8 cellular contexts compared by ENCODE assay signal in genomic region chr7:155371884-155372781, GRCh38.
DNase-seq lines count a peak whose midpoint lies in the region; ATAC-seq and TF ChIP-seq lines count a peak whose summit lies in the region.

No MANE protein-coding gene starts in this region.

- H3K9me3 Mint-ChIP-seq in H9 (peaks cover 12 to 29% of the 10 kb centered on the region in 2 experiments), nephron progenitor cell (peaks cover 13% of the 10 kb centered on the region)

- no peak for ATAC-seq in HG03196 (IDR thresholded peaks at IDR 0.05; ENCODE audit: unreplicated experiment)
- ATAC-seq in GM18519 (IDR thresholded peaks at IDR 0.05; ENCODE audit: low FRiP score, unreplicated experiment) = no peak

- no peak overlapping the region for H2BK5ac ChIP-seq in H9 (ENCODE audit: insufficient read length, low read length)
- no peak overlapping the region for H2BK5ac ChIP-seq in mesenchymal stem cell (ENCODE audit: low read depth, low read length, poor library complexity, severe bottlenecking)

- no peak overlapping the region for H2AK5ac ChIP-seq in H9 (ENCODE audit: insufficient read length, low read length)
- H2AK5ac ChIP-seq in mesenchymal stem cell (ENCODE audit: low read length, severe bottlenecking) = no peak overlapping the region

- TF ChIP-seq CTCF in H9 (conservative IDR thresholded peaks at IDR 0.05) (peak; percentile 35), ascending aorta (IDR thresholded peaks at IDR 0.05) (peak in 1 of 3 experiments; percentile 30), nephron progenitor cell (IDR thresholded peaks at IDR 0.05) (peak; percentile 28)

- H3K4me1 ChIP-seq in ES-I3 (ENCODE audit: insufficient read depth, low read length) = peaks cover 4% of the 10 kb centered on the region; the same call in 1 of the 2 replicates
- no peaks in the 10 kb centered on the region for H3K4me1 ChIP-seq in H9 (ENCODE audit: insufficient read depth, low read length)
- peaks cover 10 to 19% of the 10 kb centered on the region in 2 donors for H3K4me1 ChIP-seq in ascending aorta
- H3K4me1 ChIP-seq in mesenchymal stem cell (ENCODE audit: control insufficient read depth, insufficient read depth, low read depth, low read length) = peaks cover 30% of the 10 kb centered on the region

- H3K4me3 Mint-ChIP-seq in H9 (peak overlapping the region in 1 of 2 experiments; percentile 69; a peak in 1 of 5 replicates), nephron progenitor cell (no peak overlapping the region)

- no peaks in the 10 kb centered on the region for H3K23me2 ChIP-seq in H9 (ENCODE audit: insufficient read length, low read depth, low read length, poor library complexity, severe bottlenecking)

- no peaks in the 10 kb centered on the region for H3K79me2 ChIP-seq in H9 (ENCODE audit: insufficient read depth, low read length)

- H4K5ac ChIP-seq in H9 (ENCODE audit: insufficient read length, low read depth, low read length) = no peak overlapping the region

- H3K27ac Mint-ChIP-seq in H9 (no peak overlapping the region), nephron progenitor cell (no peak overlapping the region)

- H3K4me2 ChIP-seq in H9 (ENCODE audit: insufficient read depth, insufficient read length, low read length) (peak overlapping the region; percentile 45), mesenchymal stem cell (ENCODE audit: low read length, poor library complexity, severe bottlenecking) (no peak overlapping the region)

- DNase-seq in H9 (no peak), ascending aorta (ENCODE audit: low spot score in 2 of 2) (no peak), nephron progenitor cell (no peak), EL (no peak), mesenchymal stem cell (no peak)

- H2BK120ac ChIP-seq in H9 (ENCODE audit: low read depth, low read length, poor library complexity, severe bottlenecking) = no peak overlapping the region
- H2BK120ac ChIP-seq in mesenchymal stem cell (ENCODE audit: low read depth, low read length) = no peak overlapping the region

- H3K36me3 Mint-ChIP-seq in H9 (ENCODE audit: insufficient read depth in 1 of 3, low read depth in 3 of 3) (peaks cover 0 to 6% (median 4%) of the 10 kb centered on the region in 3 experiments; a peak in 2 of 7 replicates), nephron progenitor cell (ENCODE audit: low read depth) (no peaks in the 10 kb centered on the region)

- no peak overlapping the region for H3K14ac ChIP-seq in H9 (ENCODE audit: insufficient read depth, low read length)
- no peak overlapping the region for H3K14ac ChIP-seq in mesenchymal stem cell (ENCODE audit: low read length in 2 of 2)

- no peak overlapping the region for H2BK15ac ChIP-seq in H9 (ENCODE audit: low read depth, low read length)
- no peak overlapping the region for H2BK15ac ChIP-seq in mesenchymal stem cell (ENCODE audit: low read depth, poor library complexity, severe bottlenecking)

- WGBS in H9 (ENCODE audit: extremely low coverage, insufficient read length, low lambda C conversion rate) = no CpG with 5 or more reads among the region's 82 CpGs
- WGBS in mesenchymal stem cell = 2% methylated on average over 80 of the region's 82 CpGs

- H3K36me3 ChIP-seq in ES-I3 (ENCODE audit: insufficient read depth, low read length) (no peaks in the 10 kb centered on the region), ascending aorta (no peaks in the 10 kb centered on the region), mesenchymal stem cell (ENCODE audit: control insufficient read depth in 1 of 2, insufficient read depth in 2 of 2, low read depth in 1 of 2, low read length in 2 of 2) (no peaks in the 10 kb centered on the region)

- no peak overlapping the region for H3T11ph ChIP-seq in H9 (ENCODE audit: low read length)

- H4K91ac ChIP-seq in H9 (ENCODE audit: insufficient read length, low read depth, low read length) (no peak overlapping the region), mesenchymal stem cell (ENCODE audit: low read length) (no peak overlapping the region)

- H3K9ac ChIP-seq in ES-I3 (ENCODE audit: low read depth, low read length) = peak overlapping the region; percentile 33; the same call in 1 of the 2 replicates
- H3K9ac ChIP-seq in H9 (ENCODE audit: extremely low read depth, insufficient read length, low read length) = no peak overlapping the region
- no peak overlapping the region for H3K9ac ChIP-seq in mesenchymal stem cell (ENCODE audit: low read length)

- intact Hi-C loops in ascending aorta (cut with DNase I) = no loop called here

- H4K8ac ChIP-seq in H9 (replicated peaks; ENCODE audit: insufficient read length, low read depth, low read length) (no peak overlapping the region), mesenchymal stem cell (ENCODE audit: low read length) (no peak overlapping the region)

- H2BK20ac ChIP-seq in H9 (ENCODE audit: low read depth, low read length, poor library complexity, severe bottlenecking) = no peak overlapping the region

- H3K4ac ChIP-seq in H9 (ENCODE audit: low read depth, low read length) = no peak overlapping the region
- H3K4ac ChIP-seq in mesenchymal stem cell (ENCODE audit: low read depth in 1 of 2, low read length in 2 of 2) = no peak overlapping the region

- H3K23ac ChIP-seq in H9 (ENCODE audit: insufficient read length, low read depth, low read length) = no peak overlapping the region
- peak overlapping the region in 1 of 2 experiments; percentile 68 for H3K23ac ChIP-seq in mesenchymal stem cell (ENCODE audit: low read length in 2 of 2)

- H3K27me3 Mint-ChIP-seq in H9 (ENCODE audit: low read depth) (peaks cover 93% of the 10 kb centered on the region), nephron progenitor cell (ENCODE audit: low read depth, poor library complexity) (peaks cover 91% of the 10 kb centered on the region)

- no peak overlapping the region for H3K56ac ChIP-seq in H9 (ENCODE audit: insufficient read length, low read depth, low read length)

- H3K9me3 ChIP-seq in ES-I3 (ENCODE audit: control insufficient read depth, insufficient read depth, low read length) (no peaks in the 10 kb centered on the region), H9 (ENCODE audit: control insufficient read depth, low read depth, low read length) (no peaks in the 10 kb centered on the region), ascending aorta (no peaks in the 10 kb centered on the region), mesenchymal stem cell (ENCODE audit: control insufficient read depth, low read length) (peaks cover 5% of the 10 kb centered on the region)

- no peaks in the 10 kb centered on the region for H4K20me1 ChIP-seq in H9 (ENCODE audit: control insufficient read depth, insufficient read depth, insufficient read length)

- H2BK12ac ChIP-seq in H9 (ENCODE audit: insufficient read length, low read depth, low read length) = no peak overlapping the region
- H2BK12ac ChIP-seq in mesenchymal stem cell (ENCODE audit: low read length in 2 of 2) = no peak overlapping the region

- H2AFZ ChIP-seq in H9 (ENCODE audit: low read length) = no peak overlapping the region
- no peak overlapping the region for H2AFZ ChIP-seq in mesenchymal stem cell (ENCODE audit: low read depth, low read length)

- H3K27me3 ChIP-seq in H9 (ENCODE audit: insufficient read depth, low read length) (peaks cover 83% of the 10 kb centered on the region), ascending aorta (peaks cover 44% of the 10 kb centered on the region), mesenchymal stem cell (ENCODE audit: control insufficient read depth in 1 of 2, insufficient read depth in 1 of 2, low read length in 2 of 2) (peaks cover 84 to 85% of the 10 kb centered on the region in 2 experiments)

- H3K4me3 ChIP-seq in ascending aorta (peak overlapping the region; percentile 7 to 54), mesenchymal stem cell (ENCODE audit: insufficient read depth in 1 of 2, low read depth in 1 of 2, low read length in 2 of 2) (peak overlapping the region in 1 of 2 experiments; percentile 13)

- H3K18ac ChIP-seq in H9 (ENCODE audit: insufficient read length, low read depth, low read length) (no peak overlapping the region), mesenchymal stem cell (ENCODE audit: low read depth in 1 of 2, low read length in 2 of 2) (no peak overlapping the region)

- H3K79me1 ChIP-seq in H9 (ENCODE audit: insufficient read depth, low read depth, low read length, poor library complexity, severe bottlenecking) (no peaks in the 10 kb centered on the region), mesenchymal stem cell (replicated peaks; ENCODE audit: low read length, poor library complexity, severe bottlenecking) (no peaks in the 10 kb centered on the region)

- H3K4me1 Mint-ChIP-seq in H9 (peaks cover 17 to 32% of the 10 kb centered on the region in 2 experiments), nephron progenitor cell (peaks cover 21% of the 10 kb centered on the region)

- no peak overlapping the region for H3K27ac ChIP-seq in H9 (ENCODE audit: insufficient read length, low read depth, low read length)
- H3K27ac ChIP-seq in ascending aorta = no peak overlapping the region
- H3K27ac ChIP-seq in mesenchymal stem cell (ENCODE audit: low read length, poor library complexity, severe bottlenecking) = no peak overlapping the region
